ENCODE assay signal across 8 cellular contexts in the genomic region with DNA sequence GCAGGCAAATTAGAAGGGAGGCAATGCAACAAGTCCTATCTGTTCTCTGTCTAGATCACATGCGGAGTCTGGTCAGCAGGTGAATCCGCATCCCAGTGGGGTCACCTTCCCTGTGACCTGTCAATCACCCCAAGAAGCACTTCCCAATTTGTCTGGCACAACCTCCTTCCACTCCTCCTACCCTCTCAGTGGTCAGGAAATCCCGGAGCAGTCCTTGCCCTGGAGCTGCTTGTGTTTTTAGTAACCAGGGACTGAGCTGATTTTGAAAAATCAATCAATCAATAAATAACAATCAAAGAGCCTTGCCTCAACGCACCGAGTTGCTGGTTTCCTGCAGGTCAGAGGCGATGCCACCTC. TPM values are rescaled to one million over a fixed set of nuclear protein-coding genes. Genes with fewer than 3 reads are reported as not detected.
A peak's percentile ranks its signal among the peaks of the same experiment; 100 is the strongest.
DNase-seq lines count a peak whose midpoint lies in the region; ATAC-seq, FAIRE-seq and TF ChIP-seq lines count a peak whose summit lies in the region.

No MANE protein-coding gene starts in this region.

- TF ChIP-seq CTCF in H1 (IDR thresholded peaks at IDR 0.05; ENCODE audit: control extremely low read depth in 1 of 3, insufficient read depth in 1 of 3, low read depth in 1 of 3, low read length in 3 of 3) (no peak), HepG2 (CRISPR knock-in tag; IDR thresholded peaks at IDR 0.05) (no peak), tibial artery (IDR thresholded peaks at IDR 0.05) (no peak), PC-3 (conservative IDR thresholded peaks at IDR 0.05; ENCODE audit: low read depth, low read length) (no peak)

- no peaks in the 10 kb centered on the region for H3K4me1 Mint-ChIP-seq in T-helper 17 cell
- H3K4me1 Mint-ChIP-seq in activated CD8-positive, alpha-beta T cell treated with anti-CD3 and anti-CD28 coated beads, Interleukin-2, amount 10 ng/mL, durations not matched to agents 7 days and 5 days (ENCODE audit: low read depth): no peaks in the 10 kb centered on the region

- no peak overlapping the region for H3K27ac Mint-ChIP-seq in T-helper 17 cell
- no peak overlapping the region for H3K27ac Mint-ChIP-seq in activated CD8-positive, alpha-beta T cell treated with anti-CD3 and anti-CD28 coated beads, Interleukin-2, amount 10 ng/mL, durations not matched to agents 7 days and 5 days

- peak; percentile 57 for DNase-seq in LHCN-M2 (ENCODE audit: low read depth)
- DNase-seq in H1 (ENCODE audit: low read depth in 1 of 2, low spot score in 2 of 2): peak in 1 of 2 experiments; percentile 71
- DNase-seq in HepG2 (ENCODE audit: low spot score): peak; percentile 79
- no peak for DNase-seq in tibial artery
- DNase-seq in DMS79 (lab: John Stamatoyannopoulos, UW): no peak
- no peak for DNase-seq in PC-3
- no peak for DNase-seq in T-helper 17 cell
- no peak for DNase-seq in activated CD8-positive, alpha-beta T cell treated with anti-CD3 and anti-CD28 coated beads, Interleukin-2, amount 10 ng/mL, durations not matched to agents 7 days and 5 days

- peaks cover 3 to 40% of the 10 kb centered on the region in 2 experiments; a peak in 3 of 4 replicates for H3K79me2 ChIP-seq in H1 (ENCODE audit: control insufficient read depth in 1 of 2, insufficient read depth in 2 of 2, low read length in 2 of 2)
- peaks cover 46% of the 10 kb centered on the region for H3K79me2 ChIP-seq in HepG2 (ENCODE audit: insufficient read depth, low read length)
- H3K79me2 ChIP-seq in PC-3 (ENCODE audit: low read length): no peaks in the 10 kb centered on the region

- H3K4me3 Mint-ChIP-seq in T-helper 17 cell: no peak overlapping the region
- no peak overlapping the region for H3K4me3 Mint-ChIP-seq in activated CD8-positive, alpha-beta T cell treated with anti-CD3 and anti-CD28 coated beads, Interleukin-2, amount 10 ng/mL, durations not matched to agents 7 days and 5 days

- TF ChIP-seq EP300 in H1 (IDR thresholded peaks at IDR 0.05; ENCODE audit: borderline replicate concordance in 1 of 2, low read depth in 2 of 2, low read length in 2 of 2) (no peak), HepG2 (IDR thresholded peaks at IDR 0.05; ENCODE audit: low read depth in 2 of 2, low read length in 2 of 2) (no peak; a peak in 1 of 4 replicates), HepG2 (CRISPR knock-in tag; IDR thresholded peaks at IDR 0.05; ENCODE audit: borderline replicate concordance) (no peak)

- H3K27me3 ChIP-seq in H1 (replicated peaks in 1 of 4; ENCODE audit: control insufficient read depth in 3 of 4, extremely low read depth in 1 of 4, insufficient read depth in 3 of 4, low read length in 3 of 4) (no peaks in the 10 kb centered on the region), HepG2 (ENCODE audit: control insufficient read depth in 1 of 2, insufficient read depth in 2 of 2, low read length in 2 of 2) (no peaks in the 10 kb centered on the region; a peak in 1 of 5 replicates), tibial artery (no peaks in the 10 kb centered on the region), PC-3 (ENCODE audit: low read length) (peaks cover 9% of the 10 kb centered on the region; the same call in 1 of the 2 replicates)

- CTCF ChIA-PET in H1 (lab: Charles Lee; ENCODE audit: partially characterized antibody): no interaction called here
- CTCF ChIA-PET in HepG2 (lab: Yijun Ruan, JAX; ENCODE audit: low intra/inter-chr PET ratio, low total read pairs): no interaction called here
- CTCF ChIA-PET in PC-3 (lab: Charles Lee): no interaction called here
- CTCF ChIA-PET in activated CD8-positive, alpha-beta T cell treated with anti-CD3 and anti-CD28 coated beads, Interleukin-2, amount 10 ng/mL, durations not matched to agents 7 days and 5 days (lab: Charles Lee): no interaction called here

- 0 out of 2 replicates have a peak overlapping the region, but pooled peaks have one; percentile 18 for H2BK5ac ChIP-seq in H1 (ENCODE audit: low read depth, low read length)

- peaks cover 8% of the 10 kb centered on the region for H3K9me3 Mint-ChIP-seq in activated CD8-positive, alpha-beta T cell treated with anti-CD3 and anti-CD28 coated beads, Interleukin-2, amount 10 ng/mL, durations not matched to agents 7 days and 5 days (ENCODE audit: insufficient read depth)

- H4K20me1 ChIP-seq in H1 (replicated peaks in 1 of 2; ENCODE audit: control insufficient read depth in 1 of 2, insufficient read depth in 2 of 2, low read length in 2 of 2): no peaks in the 10 kb centered on the region
- no peaks in the 10 kb centered on the region for H4K20me1 ChIP-seq in HepG2 (ENCODE audit: insufficient read depth, low read length)
- no peaks in the 10 kb centered on the region for H4K20me1 ChIP-seq in PC-3 (ENCODE audit: low read length)

- no peak overlapping the region for H3K27ac ChIP-seq in H1 (ENCODE audit: low read depth, low read length)
- H3K27ac ChIP-seq in HepG2 (ENCODE audit: extremely low read length, insufficient read depth, low read length): peak overlapping the region; percentile 81
- peak overlapping the region; percentile 91 for H3K27ac ChIP-seq in tibial artery
- H3K27ac ChIP-seq in PC-3 (ENCODE audit: low read length): no peak overlapping the region

- TF ChIP-seq POLR2A in H1 (IDR thresholded peaks at IDR 0.05; ENCODE audit: control extremely low read depth in 1 of 2, low read depth in 2 of 2, low read length in 2 of 2) (no peak), HepG2 (IDR thresholded peaks at IDR 0.05; ENCODE audit: insufficient read depth in 1 of 2, low read depth in 2 of 2, low read length in 2 of 2) (0 out of 4 replicates have a peak, but pooled peaks of 1 of the 2 experiments have one; percentile 17)

- H3K4me3 ChIP-seq in H1 (ENCODE audit: extremely low read depth in 1 of 4, insufficient read depth in 2 of 4, low read depth in 3 of 4, low read length in 4 of 4) (peak overlapping the region; percentile 53 to 94 (median 82)), HepG2 (replicated peaks in 1 of 3; ENCODE audit: insufficient read depth in 1 of 3, low read depth in 2 of 3, low read length in 3 of 3) (peak overlapping the region; percentile 65 to 94 (median 85)), tibial artery (peak overlapping the region; percentile 85 to 92), PC-3 (ENCODE audit: low read length) (no peak overlapping the region)

- peak overlapping the region; percentile 93 for H3K18ac ChIP-seq in H1 (ENCODE audit: extremely low read depth, low read length)

- H3K23me2 ChIP-seq in H1 (ENCODE audit: low read depth, low read length): peaks cover 3% of the 10 kb centered on the region

- H2AK5ac ChIP-seq in H1 (ENCODE audit: low read depth, low read length): no peak overlapping the region

- WGBS in H1 (ENCODE audit: extremely low coverage in 1 of 2, insufficient coverage in 1 of 2, insufficient read length in 1 of 2, insufficient replicate concordance in 2 of 2, low coverage in 1 of 2, low lambda C conversion rate in 2 of 2, missing lambda C conversion rate in 1 of 2), 2 experiments: 5% methylated on average over 6 of the region's 6 CpGs; no CpG with 5 or more reads in 1 of the 2 experiments
- under 1% methylated on average over 6 of the region's 6 CpGs for WGBS in HepG2 (ENCODE audit: low lambda C conversion rate)

- H3F3A ChIP-seq in PC-3 (ENCODE audit: low read length, unreplicated experiment): no peaks in the 10 kb centered on the region

- peaks cover 0 to 9% (median 4%) of the 10 kb centered on the region in 4 experiments; a peak in 3 of 7 replicates for H3K4me1 ChIP-seq in H1 (replicated peaks in 1 of 4; ENCODE audit: control insufficient read depth in 3 of 4, insufficient read depth in 4 of 4, low read length in 3 of 4)
- H3K4me1 ChIP-seq in HepG2 (ENCODE audit: insufficient read depth, low read length): peaks cover 55% of the 10 kb centered on the region
- H3K4me1 ChIP-seq in tibial artery: peaks cover 0 to 30% (median 1%) of the 10 kb centered on the region in 4 donors
- no peaks in the 10 kb centered on the region for H3K4me1 ChIP-seq in PC-3 (ENCODE audit: insufficient read depth, low read length)

- POLR2A ChIA-PET in H1 (lab: Charles Lee; ENCODE audit: partially characterized antibody): no interaction called here
- POLR2A ChIA-PET in HepG2 (lab: Yijun Ruan, JAX): interaction anchor here (0.9 to 2.0 kb wide), 4 partner anchors 8 to 141 kb away, joined by 3 to 11 read pairs (median 6); a partner anchor contains a TSS
- POLR2A ChIA-PET in PC-3 (lab: Charles Lee; ENCODE audit: unreplicated experiment): no interaction called here
- POLR2A ChIA-PET in activated CD8-positive, alpha-beta T cell treated with anti-CD3 and anti-CD28 coated beads, Interleukin-2, amount 10 ng/mL, durations not matched to agents 7 days and 5 days (lab: Charles Lee): no interaction called here

- no peak overlapping the region for H2BK12ac ChIP-seq in H1 (ENCODE audit: low read depth, low read length)

- H2BK20ac ChIP-seq in H1 (ENCODE audit: low read length): no peak overlapping the region

- H4K8ac ChIP-seq in H1 (ENCODE audit: extremely low read depth, insufficient read depth, low read length): no peak overlapping the region

- no peak overlapping the region for H4K91ac ChIP-seq in H1 (replicated peaks; ENCODE audit: insufficient read length, low read length)

- intact Hi-C loops in HepG2 (cut with micrococcal nuclease; ENCODE audit: unreplicated experiment): loop anchor here (2.0 to 5.0 kb wide), 4 partner anchors 40 to 241 kb away; no protein-coding TSS in a partner anchor
- intact Hi-C loops in tibial artery (cut with DNase I; ENCODE audit: low total_unique reads): no loop called here
- intact Hi-C loops in PC-3 (cut with micrococcal nuclease): no loop called here

- peak overlapping the region; percentile 73 for H2BK120ac ChIP-seq in H1 (replicated peaks; ENCODE audit: low read depth, low read length)

- in situ Hi-C loops in HepG2 (cut with HindIII; ENCODE audit: extremely low pct_ligation_motif_present, low pct_unique_long_range_greater_than_20kb): loop anchor here (5.0 to 10.0 kb wide), 2 partner anchors 65 to 143 kb away; a partner anchor contains a TSS

- H3K79me1 ChIP-seq in H1 (ENCODE audit: low read depth, low read length): peaks cover 2% of the 10 kb centered on the region

- H3K9ac ChIP-seq in H1 (replicated peaks in 1 of 4; ENCODE audit: extremely low read depth in 1 of 4, low read depth in 3 of 4, low read length in 3 of 4) (peak overlapping the region in 2 of 4 experiments; percentile 2 to 45; a peak in 2 of 7 replicates), HepG2 (ENCODE audit: insufficient read depth, low read depth, low read length) (peak overlapping the region; percentile 86), PC-3 (ENCODE audit: low read length) (no peak overlapping the region)

- H3K9me3 ChIP-seq in H1 (ENCODE audit: insufficient read depth in 2 of 2, low read depth in 1 of 2, low read length in 1 of 2) (no peaks in the 10 kb centered on the region), HepG2 (ENCODE audit: low read length) (no peaks in the 10 kb centered on the region), tibial artery (no peaks in the 10 kb centered on the region), PC-3 (ENCODE audit: low read length) (no peaks in the 10 kb centered on the region), T-helper 17 cell (ENCODE audit: control insufficient read depth, low read length, poor library complexity, severe bottlenecking) (no peaks in the 10 kb centered on the region)

- H4K5ac ChIP-seq in H1 (ENCODE audit: insufficient read length, low read depth, low read length): peak overlapping the region; percentile 57

- H3K36me3 ChIP-seq in H1 (ENCODE audit: control insufficient read depth in 2 of 4, insufficient read depth in 4 of 4, low read length in 3 of 4) (no peaks in the 10 kb centered on the region), HepG2 (replicated peaks in 1 of 2; ENCODE audit: control insufficient read depth in 1 of 2, insufficient read depth in 2 of 2, low read length in 2 of 2) (no peaks in the 10 kb centered on the region), tibial artery (no peaks in the 10 kb centered on the region), PC-3 (ENCODE audit: low read depth, low read length) (no peaks in the 10 kb centered on the region)

- H3K4ac ChIP-seq in H1 (replicated peaks; ENCODE audit: insufficient read length, low read depth, low read length): no peak overlapping the region

- no peaks in the 10 kb centered on the region for H3K9me2 ChIP-seq in PC-3 (replicated peaks; ENCODE audit: low read length)

- H3K23ac ChIP-seq in H1 (ENCODE audit: insufficient read length): no peak overlapping the region

- no peak overlapping the region for H3K14ac ChIP-seq in H1 (ENCODE audit: insufficient read length)

- H2BK15ac ChIP-seq in H1 (ENCODE audit: low read length): no peak overlapping the region

- FAIRE-seq in H1 (lab: Jason Lieb, UNC): peak; percentile 99
- peak; percentile 91 for FAIRE-seq in HepG2 (lab: Jason Lieb, UNC)

- no peaks in the 10 kb centered on the region for H3K27me3 Mint-ChIP-seq in T-helper 17 cell
- H3K27me3 Mint-ChIP-seq in activated CD8-positive, alpha-beta T cell treated with anti-CD3 and anti-CD28 coated beads, Interleukin-2, amount 10 ng/mL, durations not matched to agents 7 days and 5 days (ENCODE audit: low read depth): peaks cover 7% of the 10 kb centered on the region

- H2AFZ ChIP-seq in H1 (ENCODE audit: low read length) (peak overlapping the region; percentile 100), HepG2 (ENCODE audit: low read length) (peak overlapping the region; percentile 77), PC-3 (ENCODE audit: low read length) (no peak overlapping the region)

- BruUV-seq in HepG2 (replicated peaks; lab: Mats Ljungman, UMichigan): no TSS peak
- no TSS peak for BruUV-seq in PC-3 (replicated peaks; lab: Mats Ljungman, UMichigan)

- no peak overlapping the region for H3K56ac ChIP-seq in H1 (replicated peaks; ENCODE audit: insufficient read length, low read depth, low read length)

- ATAC-seq in HepG2 (peak; percentile 70), PC-3 (no peak), T-helper 17 cell (no peak)
- no peak for ATAC-seq in activated CD8-positive, alpha-beta T cell treated with anti-CD3 and anti-CD28 coated beads, Interleukin-2, amount 10 ng/mL, durations not matched to agents 7 days and 5 days

- H3K4me2 ChIP-seq in H1 (ENCODE audit: insufficient read depth in 1 of 2, low read depth in 2 of 2, low read length in 2 of 2) (peak overlapping the region; percentile 90 to 93), HepG2 (ENCODE audit: low read depth, low read length) (peak overlapping the region; percentile 90), PC-3 (ENCODE audit: low read length) (no peak overlapping the region)

- TF ChIP-seq RAD21 in H1 (IDR thresholded peaks at IDR 0.05 in 1 of 2, conservative IDR thresholded peaks at IDR 0.05 in 1 of 2; ENCODE audit: low read depth in 2 of 2, low read length in 2 of 2): no peak
- no peak for TF ChIP-seq RAD21 in HepG2 (CRISPR knock-in tag; IDR thresholded peaks at IDR 0.05)

- H3K36me3 Mint-ChIP-seq in T-helper 17 cell (ENCODE audit: low read depth): no peaks in the 10 kb centered on the region
- H3K36me3 Mint-ChIP-seq in activated CD8-positive, alpha-beta T cell treated with anti-CD3 and anti-CD28 coated beads, Interleukin-2, amount 10 ng/mL, durations not matched to agents 7 days and 5 days (ENCODE audit: low read depth): no peaks in the 10 kb centered on the region

RNA-seq across cellular contexts. Expression of a gene that starts 0.6 kb away (rescaled TPM):
- total RNA-seq in LHCN-M2 (2014; rRNA removed) (5.0 and 6.8 TPM in 2 replicates), HepG2 (2016; rRNA removed; fragmentation: Illumina TruSeq; extraction: Trizol) (86.3 and 95.7 TPM in 2 replicates), PC-3 (2014; rRNA removed) (not detected in 2 replicates), T-helper 17 cell (not detected)
- polyA plus RNA-seq in LHCN-M2 (2012): 2.2 TPM
- total RNA-seq in H1 (2021; fragmentation: NEBNext Ultra II Directional; extraction: Animal tissue kit (Norgen Biotek cat#: 25700)): 22.7 and 24.0 TPM in 2 replicates
- polyA plus RNA-seq in H1 (2011; rRNA removed) (12.9 and 14.4 TPM in 2 replicates), HepG2 (2011; rRNA removed) (68.6 and 79.5 TPM in 2 replicates)
- 18.6 TPM for polyA plus RNA-seq in H1 (2011; cell fraction: cytosol; rRNA removed)
- 14.6 TPM for polyA plus RNA-seq in H1 (2011; cell fraction: nucleus; rRNA removed)
- 13.8 to 23.3 TPM (median 18.0 TPM) in 4 replicates for polyA plus RNA-seq in H1 (2012, experiment 1 of 2)
- 3.1 TPM for polyA plus RNA-seq in H1 (2012, experiment 2 of 2)
- polyA plus RNA-seq in H1 (2013, experiment 1 of 2): 9.6 TPM
- polyA plus RNA-seq in H1 (2013, experiment 2 of 2): 9.3 TPM
- 81.6 and 102 TPM in 2 replicates for polyA minus RNA-seq in H1 (2011; rRNA and poly(A)+ RNA removed)
- 26.1 TPM for polyA minus RNA-seq in H1 (2011; cell fraction: cytosol; rRNA and poly(A)+ RNA removed)
- polyA minus RNA-seq in H1 (2011; cell fraction: nucleus; rRNA and poly(A)+ RNA removed): 113 TPM
- total RNA-seq in HepG2 (2016; cell fraction: cytosol; rRNA removed; fragmentation: Illumina TruSeq; extraction: Trizol; ENCODE audit: low read depth): 16.5 and 17.3 TPM in 2 replicates
- total RNA-seq in HepG2 (2016; cell fraction: insoluble cytoplasmic fraction; rRNA removed; fragmentation: Illumina TruSeq; extraction: Trizol): 83.9 and 102 TPM in 2 replicates
- 23.5 and 28.5 TPM in 2 replicates for total RNA-seq in HepG2 (2016; cell fraction: membrane; rRNA removed; fragmentation: Illumina TruSeq; extraction: Trizol)
- total RNA-seq in HepG2 (2016; cell fraction: nucleus; rRNA removed; fragmentation: Illumina TruSeq; extraction: Trizol): 133 TPM in 2 replicates
- polyA plus RNA-seq in HepG2 (2011; cell fraction: cytosol; rRNA removed): 53.2 and 78.7 TPM in 2 replicates
- polyA plus RNA-seq in HepG2 (2011; cell fraction: nucleus; rRNA removed): 56.5 and 68.3 TPM in 2 replicates
- 56.8 and 59.4 TPM in 2 replicates for polyA plus RNA-seq in HepG2 (2012)
- polyA plus RNA-seq in HepG2 (2016; cell fraction: cytosol; fragmentation: Illumina TruSeq; extraction: Trizol; ENCODE audit: low read depth): 7.4 and 7.7 TPM in 2 replicates
- 88.8 and 97.6 TPM in 2 replicates for polyA plus RNA-seq in HepG2 (2016; cell fraction: insoluble cytoplasmic fraction; fragmentation: Illumina TruSeq; extraction: Trizol; ENCODE audit: low read depth)
- 12.9 and 14.0 TPM in 2 replicates for polyA plus RNA-seq in HepG2 (2016; cell fraction: membrane; fragmentation: Illumina TruSeq; extraction: Trizol; ENCODE audit: low read depth)
- 72.3 and 73.1 TPM in 2 replicates for polyA plus RNA-seq in HepG2 (2016; cell fraction: nucleus; fragmentation: Illumina TruSeq; extraction: Trizol; ENCODE audit: insufficient read depth, low read depth)
- 96.5 TPM in 1 of 2 replicates, not detected in the other for polyA minus RNA-seq in HepG2 (2011; rRNA and poly(A)+ RNA removed; ENCODE audit: low replicate concordance)
- polyA minus RNA-seq in HepG2 (2011; cell fraction: cytosol; rRNA and poly(A)+ RNA removed): 99.5 and 134 TPM in 2 replicates
- polyA minus RNA-seq in HepG2 (2011; cell fraction: nucleus; rRNA and poly(A)+ RNA removed): 426 and 440 TPM in 2 replicates
- not detected for total RNA-seq in activated CD8-positive, alpha-beta T cell treated with anti-CD3 and anti-CD28 coated beads, Interleukin-2, amount 10 ng/mL, durations not matched to agents 7 days and 5 days

Comparison
In these comparisons a context has a peak if more than half of its experiments do, and no peak if none do; other contexts are left out.
1. DNase-seq: peak in LHCN-M2 (single experiment) and HepG2 (single experiment); none in tibial artery (0 of 2), DMS79 (single experiment), PC-3 (single experiment), T-helper 17 cell (0 of 3) and activated CD8-positive, alpha-beta T cell treated with anti-CD3 and anti-CD28 coated beads, Interleukin-2, amount 10 ng/mL, durations not matched to agents 7 days and 5 days (single experiment).
2. H3K27ac ChIP-seq: peak in HepG2 (single experiment) and tibial artery (2 of 2); none in H1 (single experiment) and PC-3 (single experiment).